Comparison of ENCODE assay signal across 10 cellular contexts in the genomic region with DNA sequence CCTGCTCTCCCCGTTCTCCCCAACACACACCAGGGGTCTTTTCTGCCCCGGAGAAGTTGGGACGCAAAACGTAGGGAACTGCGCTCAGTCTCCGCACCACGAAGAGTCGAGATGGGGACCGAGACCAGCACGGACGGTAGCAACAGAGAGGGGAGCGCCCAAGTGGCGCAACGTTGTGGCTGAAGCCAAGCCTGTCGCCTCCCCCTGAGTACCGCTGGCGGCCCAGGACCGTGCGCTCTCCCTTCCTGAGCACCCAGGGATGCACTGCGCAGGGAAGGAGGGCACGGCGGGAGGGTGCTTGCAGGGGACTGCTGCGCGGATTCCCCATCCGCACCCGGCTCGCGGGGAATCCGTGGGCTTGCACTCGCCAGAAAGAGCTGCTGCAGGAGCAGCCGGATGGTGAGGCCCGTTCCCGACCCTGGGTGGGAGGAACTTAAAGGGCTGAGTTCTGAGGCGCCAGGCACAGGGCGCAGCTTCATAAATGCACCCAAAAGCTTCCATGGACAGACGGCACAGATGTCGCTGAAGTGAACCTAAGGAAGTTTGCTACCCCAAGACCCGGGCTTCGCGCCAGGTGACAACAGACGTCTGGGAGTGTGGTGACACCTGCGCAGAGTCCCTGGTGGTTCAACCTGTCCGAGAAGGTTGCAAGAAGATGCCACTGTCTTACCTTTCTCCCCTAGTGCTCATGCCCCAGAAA.
DNase-seq lines count a peak whose midpoint lies in the region; ATAC-seq and TF ChIP-seq lines count a peak whose summit lies in the region.
"Had no signal": no experiment of that assay in that cellular context is flagged by ENCODE, and none has a peak within 500 bp of the region (broad histone marks: within the 10 kb centered on the region; RNA-seq: fewer than 3 reads in every experiment).

No MANE protein-coding gene starts in this region.

- ATAC-seq in Right ventricle myocardium inferior (peak; percentile 66), T-helper 17 cell (no peak)
- ATAC-seq in activated CD8-positive, alpha-beta T cell treated with anti-CD3 and anti-CD28 coated beads for 36 hours, result no peak

- in situ Hi-C loops in ACHN (cut with HindIII; ENCODE audit: low pct_ligation_motif_present, low pct_unique_long_range_greater_than_20kb, low sequenced_read_pairs), result no loop called here

- no peak for TF ChIP-seq CTCF in cardiac muscle cell (IDR thresholded peaks at IDR 0.05; ENCODE audit: low read depth, low read length)
- TF ChIP-seq CTCF in neural progenitor cell (IDR thresholded peaks at IDR 0.05), result no peak
- TF ChIP-seq CTCF in vagina (IDR thresholded peaks at IDR 0.05), result no peak
- no peak for TF ChIP-seq CTCF in activated CD8-positive, alpha-beta T cell treated with anti-CD3 and anti-CD28 coated beads for 36 hours (IDR thresholded peaks at IDR 0.05)

- TF ChIP-seq POLR2A in vagina (IDR thresholded peaks at IDR 0.05), result no peak

- peaks cover 100% of the 10 kb centered on the region for H3K27me3 ChIP-seq in cardiac muscle cell
- peaks cover 100% of the 10 kb centered on the region for H3K27me3 ChIP-seq in neural progenitor cell
- H3K27me3 ChIP-seq in vagina, result no peaks in the 10 kb centered on the region

- H3K27ac Mint-ChIP-seq in neural progenitor cell, result no peak overlapping the region
- no peak overlapping the region for H3K27ac Mint-ChIP-seq in activated CD8-positive, alpha-beta T cell treated with anti-CD3 and anti-CD28 coated beads for 36 hours
- H3K27ac Mint-ChIP-seq in T-helper 17 cell, result no peak overlapping the region

- POLR2A ChIA-PET in activated CD8-positive, alpha-beta T cell treated with anti-CD3 and anti-CD28 coated beads for 36 hours (lab: Charles Lee), result no interaction called here

- H3K4me3 Mint-ChIP-seq in neural progenitor cell (peak overlapping the region; percentile 88), T-helper 17 cell (no peak overlapping the region)
- H3K4me3 Mint-ChIP-seq in activated CD8-positive, alpha-beta T cell treated with anti-CD3 and anti-CD28 coated beads for 36 hours, result no peak overlapping the region

- H3K36me3 Mint-ChIP-seq in neural progenitor cell (peaks cover 2% of the 10 kb centered on the region), T-helper 17 cell (ENCODE audit: low read depth) (peaks cover 2% of the 10 kb centered on the region)
- no peaks in the 10 kb centered on the region for H3K36me3 Mint-ChIP-seq in activated CD8-positive, alpha-beta T cell treated with anti-CD3 and anti-CD28 coated beads for 36 hours (ENCODE audit: low read depth)

- H3K27ac ChIP-seq in cardiac muscle cell (no peak overlapping the region), neural progenitor cell (no peak overlapping the region), vagina (no peak overlapping the region)

- peak overlapping the region; percentile 90 for H3K4me2 ChIP-seq in neural progenitor cell

- no peak overlapping the region for H3K9ac ChIP-seq in neural progenitor cell

- H3K4me1 ChIP-seq in cardiac muscle cell (ENCODE audit: low read depth) (peaks cover 13% of the 10 kb centered on the region), neural progenitor cell (peaks cover 18% of the 10 kb centered on the region), vagina (peaks cover 16% of the 10 kb centered on the region)

- no peaks in the 10 kb centered on the region for H3K36me3 ChIP-seq in cardiac muscle cell
- no peaks in the 10 kb centered on the region for H3K36me3 ChIP-seq in neural progenitor cell
- no peaks in the 10 kb centered on the region for H3K36me3 ChIP-seq in vagina

- H3K79me2 ChIP-seq in neural progenitor cell (ENCODE audit: low read depth), result no peaks in the 10 kb centered on the region

- H3K9me3 Mint-ChIP-seq in neural progenitor cell, result peaks cover 17% of the 10 kb centered on the region
- no peaks in the 10 kb centered on the region for H3K9me3 Mint-ChIP-seq in activated CD8-positive, alpha-beta T cell treated with anti-CD3 and anti-CD28 coated beads for 36 hours

- peaks cover 9% of the 10 kb centered on the region for H3F3A ChIP-seq in neural progenitor cell (ENCODE audit: low read depth)

- H3K27me3 Mint-ChIP-seq in neural progenitor cell (ENCODE audit: insufficient read depth, low read depth) (peaks cover 50% of the 10 kb centered on the region), T-helper 17 cell (peaks cover 49% of the 10 kb centered on the region)
- peaks cover 47% of the 10 kb centered on the region for H3K27me3 Mint-ChIP-seq in activated CD8-positive, alpha-beta T cell treated with anti-CD3 and anti-CD28 coated beads for 36 hours

- DNase-seq in Right ventricle myocardium inferior (ENCODE audit: missing footprints) (no peak), cardiac septum (ENCODE audit: low spot score) (no peak), cardiac muscle cell (ENCODE audit: low read depth in 1 of 2, low spot score in 1 of 2) (peak in 1 of 2 donors; percentile 30), neural progenitor cell (ENCODE audit: low spot score) (peak; percentile 24), vagina (ENCODE audit: extremely low spot score in 2 of 2) (peak in 1 of 2 donors; percentile 83), ACHN (no peak), T-helper 17 cell (no peak)
- DNase-seq in activated CD8-positive, alpha-beta T cell treated with anti-CD3 and anti-CD28 coated beads for 36 hours, result no peak
- DNase-seq: dermis blood vessel endothelial cell, NCI-H1694 treated with DMSO at 0.1 percent for 48 hours had no signal

- H3K4me1 Mint-ChIP-seq in neural progenitor cell (peaks cover 19% of the 10 kb centered on the region), T-helper 17 cell (peaks cover 8% of the 10 kb centered on the region)
- peaks cover 13% of the 10 kb centered on the region for H3K4me1 Mint-ChIP-seq in activated CD8-positive, alpha-beta T cell treated with anti-CD3 and anti-CD28 coated beads for 36 hours (ENCODE audit: low read depth)

- H3K4me3 ChIP-seq in cardiac muscle cell (peak overlapping the region; percentile 49), neural progenitor cell (peak overlapping the region; percentile 51), vagina (peak overlapping the region; percentile 35 to 44)

- H4K20me1 ChIP-seq in neural progenitor cell (ENCODE audit: low read depth), result peaks cover 5% of the 10 kb centered on the region

- H3K9me3 ChIP-seq in cardiac muscle cell (ENCODE audit: low read depth), result no peaks in the 10 kb centered on the region
- H3K9me3 ChIP-seq in neural progenitor cell (ENCODE audit: low read depth), result no peaks in the 10 kb centered on the region
- H3K9me3 ChIP-seq in vagina, result no peaks in the 10 kb centered on the region
- no peaks in the 10 kb centered on the region for H3K9me3 ChIP-seq in T-helper 17 cell (ENCODE audit: control insufficient read depth, low read length, poor library complexity, severe bottlenecking)

- H2AFZ ChIP-seq in neural progenitor cell (replicated peaks), result peak overlapping the region; percentile 15

- CTCF ChIA-PET in activated CD8-positive, alpha-beta T cell treated with anti-CD3 and anti-CD28 coated beads for 36 hours (lab: Charles Lee), result no interaction called here

- intact Hi-C loops in Right ventricle myocardium inferior (cut with DNase I) (loop anchor here (5.0 kb wide), 2 partner anchors 102 to 108 kb away; no protein-coding TSS in a partner anchor), cardiac septum (cut with DNase I) (loop anchor here (1.0 to 10.0 kb wide), 2 partner anchors 16 to 106 kb away; no protein-coding TSS in a partner anchor), vagina (cut with DNase I) (no loop called here)
- intact Hi-C loops in activated CD8-positive, alpha-beta T cell treated with anti-CD3 and anti-CD28 coated beads for 36 hours (cut with micrococcal nuclease), result no loop called here

Comparison
In these comparisons a context has a peak if more than half of its experiments do, and no peak if none do; other contexts are left out.
1. intact Hi-C loops: an anchor here in Right ventricle myocardium inferior (5.0 kb wide) and cardiac septum (1.0 to 10.0 kb wide); none called in vagina and activated CD8-positive, alpha-beta T cell treated with anti-CD3 and anti-CD28 coated beads for 36 hours.